ENCODE assay signal across 24 cellular contexts in genomic region chr2:22991844-22992243, GRCh38.
DNase-seq lines count a peak whose midpoint lies in the region; TF ChIP-seq lines count a peak whose summit lies in the region.
"Had no signal": no experiment of that assay in that cellular context is flagged by ENCODE, and none has a peak within 500 bp of the region (broad histone marks: within the 10 kb centered on the region; RNA-seq: fewer than 3 reads in every experiment).

No MANE protein-coding gene starts in this region.

- no peak for TF ChIP-seq RAD21 in SK-N-SH (IDR thresholded peaks at IDR 0.05; ENCODE audit: low read length)

- H3K9ac ChIP-seq in SK-N-SH: no peak overlapping the region

- H3K79me2 ChIP-seq in hepatocyte: no peaks in the 10 kb centered on the region
- no peaks in the 10 kb centered on the region for H3K79me2 ChIP-seq in SK-N-SH (ENCODE audit: insufficient read depth)

- peak; percentile 22; the same call in 1 of the 2 replicates for TF ChIP-seq CTCF in 22Rv1 (IDR thresholded peaks at IDR 0.05)
- TF ChIP-seq CTCF in GM12873 (IDR thresholded peaks at IDR 0.05; ENCODE audit: insufficient read depth, low read depth, low read length, missing control alignments): peak; percentile 4
- peak; percentile 10 for TF ChIP-seq CTCF in hepatocyte (IDR thresholded peaks at IDR 0.05; ENCODE audit: poor library complexity)
- no peak for TF ChIP-seq CTCF in SK-N-SH (IDR thresholded peaks at IDR 0.05)

- H3K27me3 ChIP-seq in hepatocyte: no peaks in the 10 kb centered on the region
- H3K27me3 ChIP-seq in SK-N-SH (ENCODE audit: insufficient read depth): no peaks in the 10 kb centered on the region
- H3K27me3 ChIP-seq: MG63, suprapubic skin, vagina had no signal

- WGBS in hepatocyte (ENCODE audit: low lambda C conversion rate, missing lambda C conversion rate): 94% methylated on average over 3 of the region's 3 CpGs
- 24% methylated on average over 3 of the region's 3 CpGs for WGBS in SK-N-SH (ENCODE audit: low lambda C conversion rate)

- H3K4me2 ChIP-seq in hepatocyte: no peak overlapping the region
- no peak overlapping the region for H3K4me2 ChIP-seq in SK-N-SH

- H3K36me3 ChIP-seq in hepatocyte (replicated peaks; ENCODE audit: insufficient read depth, low read depth) (no peaks in the 10 kb centered on the region), SK-N-SH (replicated peaks in 1 of 2; ENCODE audit: control insufficient read depth in 1 of 2, insufficient read depth in 2 of 2, low read length in 1 of 2) (no peaks in the 10 kb centered on the region)
- H3K36me3 ChIP-seq: MG63, suprapubic skin, vagina had no signal

- no peaks in the 10 kb centered on the region for H3K9me3 ChIP-seq in hepatocyte (ENCODE audit: low read depth)
- H3K9me3 ChIP-seq in SK-N-SH: no peaks in the 10 kb centered on the region
- H3K9me3 ChIP-seq: MG63, suprapubic skin, vagina had no signal

- H4K20me1 ChIP-seq in hepatocyte (ENCODE audit: insufficient read depth, poor library complexity, severe bottlenecking) (no peaks in the 10 kb centered on the region), SK-N-SH (ENCODE audit: insufficient read depth) (no peaks in the 10 kb centered on the region)

- H3K4me3 ChIP-seq in hepatocyte (no peak overlapping the region), SK-N-SH (ENCODE audit: low read depth in 2 of 2, low read length in 1 of 2) (no peak overlapping the region)
- H3K4me3 ChIP-seq: MG63, suprapubic skin, vagina had no signal

- CTCF ChIA-PET in SK-N-SH (lab: Yijun Ruan, JAX): no interaction called here

- H3K27ac ChIP-seq in 22Rv1 (no peak overlapping the region), hepatocyte (no peak overlapping the region), SK-N-SH (ENCODE audit: low read depth in 2 of 2, low read length in 1 of 2) (no peak overlapping the region)
- H3K27ac ChIP-seq: suprapubic skin, vagina had no signal

- H3F3A ChIP-seq in SK-N-SH (replicated peaks; ENCODE audit: insufficient read depth): no peaks in the 10 kb centered on the region

- H3K4me1 ChIP-seq in hepatocyte (ENCODE audit: insufficient read depth) (no peaks in the 10 kb centered on the region), SK-N-SH (ENCODE audit: control insufficient read depth in 1 of 2, insufficient read depth in 2 of 2, low read depth in 1 of 2, low read length in 1 of 2) (peaks cover 0 to 10% of the 10 kb centered on the region in 2 experiments; a peak in 1 of 4 replicates)
- H3K4me1 ChIP-seq: suprapubic skin, vagina had no signal

- peak; percentile 14 for DNase-seq in RKO (ENCODE audit: low spot score)
- no peak for DNase-seq in hepatocyte (ENCODE audit: low spot score)
- no peak for DNase-seq in SK-N-SH
- no peak for DNase-seq in AG08395 (ENCODE audit: low spot score)
- DNase-seq in cerebellar nuclear complex (lab: John Stamatoyannopoulos, UW): no peak
- DNase-seq in Ammon's horn (ENCODE audit: low spot score): no peak
- DNase-seq: activated CD4-positive, CD25-positive, alpha-beta regulatory T cell treated with anti-CD3 and anti-CD28 coated beads, Interleukin-2, amount 50 U/mL, for 72 hours; activated CD8-positive, alpha-beta T cell treated with anti-CD3 and anti-CD28 coated beads, Interleukin-2, amount 10 ng/mL, durations not matched to agents 7 days and 5 days; activated effector memory CD4-positive, alpha-beta T cell treated with anti-CD3 and anti-CD28 coated beads, Interleukin-2, amount 50 U/mL, for 16 hours; activated naive CD8-positive, alpha-beta T cell treated with anti-CD3 and anti-CD28 coated beads, Interleukin-2, amount 50 U/mL, for 24 hours; activated T-cell treated with anti-CD3 and anti-CD28 coated beads for 4 hours; HFFc6; MG63; NCI-H1436; NCI-H510A treated with DMSO at 0.1 percent for 48 hours; right cardiac atrium; SHP77 treated with DMSO at 0.1 percent for 48 hours; stimulated activated CD4-positive, alpha-beta T cell treated with anti-CD3 and anti-CD28 coated beads, Interleukin-4, amount 100 ng/mL, for 1 hour; stimulated activated naive B cell treated with anti-CD40 and anti-IgM and Interleukin-4, amounts not matched to agents 10 μg/mL and 1 μg/mL and 100 μg/mL, for 72 hours; T-helper 1 cell had no signal

- POLR2A ChIA-PET in SK-N-SH (lab: Yijun Ruan, JAX): no interaction called here

- H2AFZ ChIP-seq in hepatocyte: no peak overlapping the region
- H2AFZ ChIP-seq in SK-N-SH (ENCODE audit: low read depth): no peak overlapping the region

- no peak for TF ChIP-seq EP300 in SK-N-SH (IDR thresholded peaks at IDR 0.05; ENCODE audit: borderline replicate concordance in 1 of 2, low read depth in 1 of 2, low read length in 1 of 2)

- H3K9me2 ChIP-seq in hepatocyte (replicated peaks; ENCODE audit: insufficient read depth) (no peaks in the 10 kb centered on the region), SK-N-SH (no peaks in the 10 kb centered on the region)

TF ChIP-seq in SK-N-SH, 30 proteins besides CTCF, POLR2A, EP300 and RAD21 (continues in another document):
- no peak for TF ChIP-seq ELF1 (IDR thresholded peaks at IDR 0.05)
- TF ChIP-seq SIN3A (IDR thresholded peaks at IDR 0.05; ENCODE audit: borderline replicate concordance, low read depth, low read length): no peak
- no peak for TF ChIP-seq TCF12 (IDR thresholded peaks at IDR 0.05)
- no peak for TF ChIP-seq TEAD4 (IDR thresholded peaks at IDR 0.05; ENCODE audit: borderline replicate concordance, insufficient read depth)
- no peak for TF ChIP-seq REST (IDR thresholded peaks at IDR 0.05; ENCODE audit: low read depth, low read length)
- TF ChIP-seq GABPA (IDR thresholded peaks at IDR 0.05; ENCODE audit: low read depth): no peak
- no peak for TF ChIP-seq MXI1 (IDR thresholded peaks at IDR 0.05; ENCODE audit: low read depth, low read length)
- TF ChIP-seq TAF1 (IDR thresholded peaks at IDR 0.05; ENCODE audit: borderline replicate concordance, low read depth, low read length): no peak
- TF ChIP-seq GATA2 (CRISPR knock-in tag; IDR thresholded peaks at IDR 0.05): no peak
- TF ChIP-seq MAX (IDR thresholded peaks at IDR 0.05; ENCODE audit: low read depth): no peak
- no peak for TF ChIP-seq MEF2A (IDR thresholded peaks at IDR 0.05; ENCODE audit: borderline replicate concordance, low read depth)
- TF ChIP-seq CHD2 (IDR thresholded peaks at IDR 0.05; ENCODE audit: low read length, partially characterized antibody): no peak
- no peak for TF ChIP-seq JUND (IDR thresholded peaks at IDR 0.05)
- TF ChIP-seq USF1 (IDR thresholded peaks at IDR 0.05; ENCODE audit: borderline replicate concordance, low read depth): no peak
- no peak for TF ChIP-seq RCOR1 (IDR thresholded peaks at IDR 0.05; ENCODE audit: low read length)
- TF ChIP-seq FOXJ3 (CRISPR knock-in tag; IDR thresholded peaks at IDR 0.05): no peak
- TF ChIP-seq ZBTB33 (IDR thresholded peaks at IDR 0.05; ENCODE audit: borderline replicate concordance, low read depth): no peak
